ENCODE assay signal across 1 cellular context in genomic region chr4:61294001-61294400, GRCh38.
TF ChIP-seq lines count a peak whose summit lies in the region.

No MANE protein-coding gene starts in this region.

TF ChIP-seq in GM23338, 12 proteins besides CTCF, POLR2A, EP300 and RAD21 (continued from another document):
- TF ChIP-seq ZNF462 (CRISPR knock-in tag; IDR thresholded peaks at IDR 0.05) (no peak), STAT1 (IDR thresholded peaks at IDR 0.05; ENCODE audit: unreplicated experiment) (no peak)
